Comparison of ENCODE assay signal across 8 cellular contexts in genomic region chr17:49218941-49219913, GRCh38. TPM values are rescaled to one million over a fixed set of nuclear protein-coding genes. Genes with fewer than 3 reads are reported as not detected.
DNase-seq lines count a peak whose midpoint lies in the region; ATAC-seq lines count a peak whose summit lies in the region.

No MANE protein-coding gene starts in this region.

- H3K4me3 Mint-ChIP-seq in activated CD4-positive, alpha-beta T cell treated with anti-CD3 and anti-CD28 coated beads, Interleukin-2, amount 10 ng/mL, durations not matched to agents 7 days and 5 days: peak overlapping the region; percentile 64

- H3K36me3 Mint-ChIP-seq in activated CD4-positive, alpha-beta T cell treated with anti-CD3 and anti-CD28 coated beads, Interleukin-2, amount 10 ng/mL, durations not matched to agents 7 days and 5 days (ENCODE audit: low read depth): peaks cover 66% of the 10 kb centered on the region

- intact Hi-C loops in Right ventricle myocardium superior (cut with DNase I) (no loop called here), cardiac septum (cut with DNase I) (no loop called here), left ventricle myocardium superior (cut with micrococcal nuclease) (no loop called here)

- H3K27me3 Mint-ChIP-seq in activated CD4-positive, alpha-beta T cell treated with anti-CD3 and anti-CD28 coated beads, Interleukin-2, amount 10 ng/mL, durations not matched to agents 7 days and 5 days: no peaks in the 10 kb centered on the region

- CTCF ChIA-PET in activated CD4-positive, alpha-beta T cell treated with anti-CD3 and anti-CD28 coated beads, Interleukin-2, amount 10 ng/mL, durations not matched to agents 7 days and 5 days (lab: Charles Lee): interaction anchor here (1.2 kb wide), 1 partner anchor 38 kb away, joined by 4 read pairs; no protein-coding TSS in a partner anchor

- no peaks in the 10 kb centered on the region for H3K9me3 Mint-ChIP-seq in activated CD4-positive, alpha-beta T cell treated with anti-CD3 and anti-CD28 coated beads, Interleukin-2, amount 10 ng/mL, durations not matched to agents 7 days and 5 days

- H3K27ac Mint-ChIP-seq in activated CD4-positive, alpha-beta T cell treated with anti-CD3 and anti-CD28 coated beads, Interleukin-2, amount 10 ng/mL, durations not matched to agents 7 days and 5 days: peak overlapping the region; percentile 88

- ATAC-seq in Right ventricle myocardium superior (ENCODE audit: poor library complexity): peak; percentile 38
- ATAC-seq in left ventricle myocardium superior: peak; percentile 39

- POLR2A ChIA-PET in activated CD4-positive, alpha-beta T cell treated with anti-CD3 and anti-CD28 coated beads, Interleukin-2, amount 10 ng/mL, durations not matched to agents 7 days and 5 days (lab: Charles Lee): no interaction called here

- DNase-seq in Right ventricle myocardium superior: peak; percentile 61
- DNase-seq in cardiac septum (ENCODE audit: low spot score): no peak
- DNase-seq in activated CD4-positive, alpha-beta T cell treated with anti-CD3 and anti-CD28 coated beads, Interleukin-2, amount 10 ng/mL, durations not matched to agents 7 days and 5 days: peak; percentile 59
- peak; percentile 39 for DNase-seq in left ventricle myocardium superior
- DNase-seq in SHP77 (lab: John Stamatoyannopoulos, UW): no peak
- DNase-seq in AG08395 (ENCODE audit: low spot score): no peak
- DNase-seq in middle frontal gyrus (ENCODE audit: extremely low spot score, low spot score): no peak
- no peak for DNase-seq in DMS153 treated with DMSO at 0.1 percent for 48 hours (lab: John Stamatoyannopoulos, UW; ENCODE audit: unreplicated experiment)

- peaks cover 74% of the 10 kb centered on the region for H3K4me1 Mint-ChIP-seq in activated CD4-positive, alpha-beta T cell treated with anti-CD3 and anti-CD28 coated beads, Interleukin-2, amount 10 ng/mL, durations not matched to agents 7 days and 5 days

RNA-seq across cellular contexts. Expression of gene ABI3, which starts 8.7 kb away (rescaled TPM):
- total RNA-seq in Right ventricle myocardium superior (5.5 TPM), cardiac septum (6.0 TPM), left ventricle myocardium superior (5.6 TPM)
- total RNA-seq in activated CD4-positive, alpha-beta T cell treated with anti-CD3 and anti-CD28 coated beads, Interleukin-2, amount 10 ng/mL, durations not matched to agents 7 days and 5 days: 10 to 100 TPM; 58.4 to 59.4 TPM

RNA-seq across cellular contexts. Expression of gene GNGT2, which starts 8.9 kb away (rescaled TPM):
- 2.1 TPM for total RNA-seq in Right ventricle myocardium superior
- 1.2 TPM for total RNA-seq in cardiac septum
- total RNA-seq in activated CD4-positive, alpha-beta T cell treated with anti-CD3 and anti-CD28 coated beads, Interleukin-2, amount 10 ng/mL, durations not matched to agents 7 days and 5 days: 10 to 100 TPM; 15.0 to 15.9 TPM
- 1.2 TPM for total RNA-seq in left ventricle myocardium superior

RNA-seq across cellular contexts. Expression of gene PHOSPHO1, which starts 11.4 kb away (rescaled TPM):
- 0.22 TPM for total RNA-seq in Right ventricle myocardium superior
- 3.8 TPM for total RNA-seq in cardiac septum
- total RNA-seq in activated CD4-positive, alpha-beta T cell treated with anti-CD3 and anti-CD28 coated beads, Interleukin-2, amount 10 ng/mL, durations not matched to agents 7 days and 5 days: not detected
- 0.64 TPM for total RNA-seq in left ventricle myocardium superior

Comparison
In these comparisons a context has a peak if more than half of its experiments do, and no peak if none do; other contexts are left out.
1. DNase-seq: peak in Right ventricle myocardium superior (single experiment), activated CD4-positive, alpha-beta T cell treated with anti-CD3 and anti-CD28 coated beads, Interleukin-2, amount 10 ng/mL, durations not matched to agents 7 days and 5 days (single experiment) and left ventricle myocardium superior (single experiment); none in cardiac septum (single experiment), SHP77 (0 of 2), AG08395 (single experiment), middle frontal gyrus (single experiment) and DMS153 treated with DMSO at 0.1 percent for 48 hours (single experiment).